Comparison of ENCODE assay signal across 18 cellular contexts in genomic region chr6:130222775-130223174, GRCh38. TPM values are rescaled to one million over a fixed set of nuclear protein-coding genes. Genes with fewer than 3 reads are reported as not detected.
DNase-seq lines count a peak whose midpoint lies in the region; ATAC-seq and TF ChIP-seq lines count a peak whose summit lies in the region.
"Had no signal": no experiment of that assay in that cellular context is flagged by ENCODE, and none has a peak within 500 bp of the region (broad histone marks: within the 10 kb centered on the region; RNA-seq: fewer than 3 reads in every experiment).

Gene SAMD3, minus strand, starts transcription at chr6:130222951. Its CDS starts 7,678 bp downstream, at chr6:130215273.

- H3K27me3 Mint-ChIP-seq in CD4-positive, alpha-beta T cell: no peaks in the 10 kb centered on the region
- no peaks in the 10 kb centered on the region for H3K27me3 Mint-ChIP-seq in activated T-helper 2 cell treated with anti-CD3 and anti-CD28 coated beads, Interferon-gamma antibody, Interleukin-2, Interleukin-4, amounts not matched to agents 10 μg/mL and 5 μg/mL and 100 μg/mL, durations not matched to agents 14 hours and 24 hours and 36 hours (ENCODE audit: low read depth)
- no peaks in the 10 kb centered on the region for H3K27me3 Mint-ChIP-seq in naive thymus-derived CD4-positive, alpha-beta T cell
- peaks cover 4% of the 10 kb centered on the region for H3K27me3 Mint-ChIP-seq in GM23338 (ENCODE audit: insufficient read depth, low read depth, poor library complexity)

- TF ChIP-seq CTCF in CD4-positive, alpha-beta T cell (IDR thresholded peaks at IDR 0.05): no peak
- TF ChIP-seq CTCF in HCT116 (IDR thresholded peaks at IDR 0.05 in 2 of 3, conservative IDR thresholded peaks at IDR 0.05 in 1 of 3; ENCODE audit: borderline replicate concordance in 1 of 3, insufficient read depth in 1 of 3, low read depth in 2 of 3, low read length in 2 of 3) (no peak), GM23338 (conservative IDR thresholded peaks at IDR 0.05; ENCODE audit: low read depth in 2 of 2) (no peak)

- H3K4me1 Mint-ChIP-seq in CD4-positive, alpha-beta T cell (ENCODE audit: low read depth): peaks cover 48% of the 10 kb centered on the region
- peaks cover 30% of the 10 kb centered on the region for H3K4me1 Mint-ChIP-seq in activated T-helper 2 cell treated with anti-CD3 and anti-CD28 coated beads, Interferon-gamma antibody, Interleukin-2, Interleukin-4, amounts not matched to agents 10 μg/mL and 5 μg/mL and 100 μg/mL, durations not matched to agents 14 hours and 24 hours and 36 hours (ENCODE audit: low read depth)
- H3K4me1 Mint-ChIP-seq in naive thymus-derived CD4-positive, alpha-beta T cell: peaks cover 15 to 54% (median 46%) of the 10 kb centered on the region in 7 donors
- H3K4me1 Mint-ChIP-seq in GM23338: no peaks in the 10 kb centered on the region
- H3K4me1 Mint-ChIP-seq: mesothelial cell of epicardium had no signal

- BruUV-seq in HCT116 (replicated peaks; lab: Mats Ljungman, UMichigan): no TSS peak

- intact Hi-C loops in CD4-positive, alpha-beta T cell (cut with DNase I, micrococcal nuclease): loop anchor here in 1 of 2 experiments (5.0 kb wide), 1 partner anchor 85 kb away; no protein-coding TSS in a partner anchor
- intact Hi-C loops in HCT116 (cut with micrococcal nuclease): no loop called here
- intact Hi-C loops in activated T-helper 2 cell treated with anti-CD3 and anti-CD28 coated beads, Interferon-gamma antibody, Interleukin-2, Interleukin-4, amounts not matched to agents 10 μg/mL and 5 μg/mL and 100 μg/mL, durations not matched to agents 14 hours and 24 hours and 36 hours (cut with micrococcal nuclease): loop anchor here (1.0 to 5.0 kb wide), 5 partner anchors 7 to 195 kb away; no protein-coding TSS in a partner anchor
- intact Hi-C loops in naive thymus-derived CD4-positive, alpha-beta T cell (cut with micrococcal nuclease): loop anchor here (1.0 to 10.0 kb wide), 11 partner anchors 7 to 618 kb away; no protein-coding TSS in a partner anchor

- TF ChIP-seq POLR2A in HCT116 (IDR thresholded peaks at IDR 0.05; ENCODE audit: borderline replicate concordance, extremely low read depth, insufficient read depth, insufficient read length): no peak

- no peaks in the 10 kb centered on the region for H3K36me3 ChIP-seq in HCT116 (ENCODE audit: control insufficient read depth in 1 of 2, insufficient read depth in 2 of 2, low read length in 2 of 2)
- no peaks in the 10 kb centered on the region for H3K36me3 ChIP-seq in naive thymus-derived CD4-positive, alpha-beta T cell (ENCODE audit: control insufficient read depth in 2 of 3, insufficient read depth in 3 of 3, low read length in 3 of 3)
- H3K36me3 ChIP-seq in GM23338 (ENCODE audit: insufficient read depth): no peaks in the 10 kb centered on the region
- H3K36me3 ChIP-seq: right lobe of liver, suprapubic skin had no signal

- RAD21 ChIA-PET in HCT116 (lab: Charles Lee; ENCODE audit: low non-redundant PET in 1 of 2, low total read pairs in 2 of 2, uncharacterized antibody in 2 of 2, unreplicated experiment in 2 of 2): no interaction called here

- H3K9ac ChIP-seq in HCT116 (ENCODE audit: low read length): no peak within 1 kb of the TSS

- peak within 1 kb of the TSS; percentile 92 for H3K27ac Mint-ChIP-seq in CD4-positive, alpha-beta T cell
- peak within 1 kb of the TSS; percentile 75 for H3K27ac Mint-ChIP-seq in activated T-helper 2 cell treated with anti-CD3 and anti-CD28 coated beads, Interferon-gamma antibody, Interleukin-2, Interleukin-4, amounts not matched to agents 10 μg/mL and 5 μg/mL and 100 μg/mL, durations not matched to agents 14 hours and 24 hours and 36 hours
- peak within 1 kb of the TSS; percentile 89 to 97 (median 94) for H3K27ac Mint-ChIP-seq in naive thymus-derived CD4-positive, alpha-beta T cell
- no peak within 1 kb of the TSS for H3K27ac Mint-ChIP-seq in GM23338
- H3K27ac Mint-ChIP-seq: mesothelial cell of epicardium had no signal

- H3K79me2 ChIP-seq in HCT116 (ENCODE audit: insufficient read depth, low read length) (no peaks in the 10 kb centered on the region), GM23338 (replicated peaks; ENCODE audit: insufficient read depth) (no peaks in the 10 kb centered on the region)
- H3K79me2 ChIP-seq: hepatocyte had no signal

- peaks cover 10% of the 10 kb centered on the region for H3K36me3 Mint-ChIP-seq in CD4-positive, alpha-beta T cell (ENCODE audit: low read depth)
- peaks cover 33% of the 10 kb centered on the region for H3K36me3 Mint-ChIP-seq in activated T-helper 2 cell treated with anti-CD3 and anti-CD28 coated beads, Interferon-gamma antibody, Interleukin-2, Interleukin-4, amounts not matched to agents 10 μg/mL and 5 μg/mL and 100 μg/mL, durations not matched to agents 14 hours and 24 hours and 36 hours (ENCODE audit: low read depth)
- H3K36me3 Mint-ChIP-seq in naive thymus-derived CD4-positive, alpha-beta T cell: peaks cover 0 to 46% (median 6%) of the 10 kb centered on the region in 5 donors
- H3K36me3 Mint-ChIP-seq in GM23338 (ENCODE audit: low read depth): no peaks in the 10 kb centered on the region
- H3K36me3 Mint-ChIP-seq: mesothelial cell of epicardium had no signal

- H4K20me1 ChIP-seq in HCT116 (ENCODE audit: insufficient read depth): no peaks in the 10 kb centered on the region
- H4K20me1 ChIP-seq in GM23338 (replicated peaks; ENCODE audit: insufficient read depth): no peaks in the 10 kb centered on the region

- H3F3A ChIP-seq in GM23338 (replicated peaks; ENCODE audit: low read depth): no peaks in the 10 kb centered on the region

- peak within 1 kb of the TSS; percentile 87 for H3K4me3 Mint-ChIP-seq in CD4-positive, alpha-beta T cell
- peak within 1 kb of the TSS; percentile 73 for H3K4me3 Mint-ChIP-seq in activated T-helper 2 cell treated with anti-CD3 and anti-CD28 coated beads, Interferon-gamma antibody, Interleukin-2, Interleukin-4, amounts not matched to agents 10 μg/mL and 5 μg/mL and 100 μg/mL, durations not matched to agents 14 hours and 24 hours and 36 hours (ENCODE audit: low read depth)
- H3K4me3 Mint-ChIP-seq in naive thymus-derived CD4-positive, alpha-beta T cell: peak within 1 kb of the TSS; percentile 38 to 93 (median 82)
- H3K4me3 Mint-ChIP-seq in GM23338: no peak within 1 kb of the TSS
- H3K4me3 Mint-ChIP-seq: mesothelial cell of epicardium had no signal

- H3K4me1 ChIP-seq in HCT116 (ENCODE audit: control insufficient read depth in 1 of 2, insufficient read depth in 2 of 2, low read length in 2 of 2) (peaks cover 0 to 5% of the 10 kb centered on the region in 2 experiments; a peak in 1 of 4 replicates), GM23338 (ENCODE audit: insufficient read depth) (no peaks in the 10 kb centered on the region)
- H3K4me1 ChIP-seq in naive thymus-derived CD4-positive, alpha-beta T cell (ENCODE audit: control insufficient read depth in 2 of 2, insufficient read depth in 2 of 2, low read length in 2 of 2): peaks cover 20 to 24% of the 10 kb centered on the region in 2 donors
- H3K4me1 ChIP-seq: right lobe of liver, suprapubic skin had no signal

- peak within 1 kb of the TSS; percentile 13 for H3K27ac ChIP-seq in CD4-positive, alpha-beta T cell (ENCODE audit: low read depth, low read length)
- H3K27ac ChIP-seq in HCT116 (ENCODE audit: low read depth, low read length) (no peak within 1 kb of the TSS), GM23338 (ENCODE audit: low read depth) (no peak within 1 kb of the TSS)
- H3K27ac ChIP-seq in naive thymus-derived CD4-positive, alpha-beta T cell (ENCODE audit: low read depth, low read length): peak within 1 kb of the TSS; percentile 57
- H3K27ac ChIP-seq: hepatocyte, PC-9, right lobe of liver, suprapubic skin had no signal

- CTCF ChIA-PET in CD4-positive, alpha-beta T cell (lab: Charles Lee): interaction anchor here (1.3 to 1.8 kb wide), 3 partner anchors 8 to 17 kb away, joined by 5 to 8 read pairs (median 5); no protein-coding TSS in a partner anchor
- CTCF ChIA-PET in HCT116 (lab: Charles Lee): no interaction called here
- CTCF ChIA-PET in naive thymus-derived CD4-positive, alpha-beta T cell (lab: Charles Lee): interaction anchor here (0.7 to 1.6 kb wide), 10 partner anchors 8 to 179 kb away, joined by 3 to 7 read pairs (median 3); no protein-coding TSS in a partner anchor

- H3K9me2 ChIP-seq in HCT116 (ENCODE audit: insufficient read depth) (no peaks in the 10 kb centered on the region), GM23338 (ENCODE audit: insufficient read depth) (0 out of 2 replicates have a peak, but pooled peaks cover 4% of the 10 kb centered on the region)

- no peaks in the 10 kb centered on the region for H3K9me3 ChIP-seq in CD4-positive, alpha-beta T cell (ENCODE audit: control insufficient read depth, low read length)
- no peaks in the 10 kb centered on the region for H3K9me3 ChIP-seq in HCT116 (ENCODE audit: control insufficient read depth in 1 of 2, insufficient read depth in 1 of 2, low read depth in 1 of 2, low read length in 2 of 2)
- H3K9me3 ChIP-seq in naive thymus-derived CD4-positive, alpha-beta T cell (ENCODE audit: control insufficient read depth in 2 of 3, low read length in 3 of 3): no peaks in the 10 kb centered on the region
- H3K9me3 ChIP-seq: right lobe of liver, suprapubic skin had no signal

- TF ChIP-seq RAD21 in HCT116 (IDR thresholded peaks at IDR 0.05; ENCODE audit: low read depth): no peak

- H3K4me3 ChIP-seq in HCT116 (replicated peaks in 1 of 2; ENCODE audit: low read depth in 1 of 2, low read length in 2 of 2) (no peak within 1 kb of the TSS), GM23338 (no peak within 1 kb of the TSS)
- peak within 1 kb of the TSS; percentile 38 for H3K4me3 ChIP-seq in naive thymus-derived CD4-positive, alpha-beta T cell (ENCODE audit: low read length)
- H3K4me3 ChIP-seq: hepatocyte, PC-9, right lobe of liver, suprapubic skin had no signal

- H2AFZ ChIP-seq in HCT116 (ENCODE audit: low read depth, low read length, poor library complexity, severe bottlenecking): no peak within 1 kb of the TSS
- no peak within 1 kb of the TSS for H2AFZ ChIP-seq in GM23338
- H2AFZ ChIP-seq: hepatocyte, PC-9 had no signal

- H3K9me3 Mint-ChIP-seq in CD4-positive, alpha-beta T cell: peaks cover 18% of the 10 kb centered on the region
- peaks cover 23% of the 10 kb centered on the region for H3K9me3 Mint-ChIP-seq in activated T-helper 2 cell treated with anti-CD3 and anti-CD28 coated beads, Interferon-gamma antibody, Interleukin-2, Interleukin-4, amounts not matched to agents 10 μg/mL and 5 μg/mL and 100 μg/mL, durations not matched to agents 14 hours and 24 hours and 36 hours
- H3K9me3 Mint-ChIP-seq in naive thymus-derived CD4-positive, alpha-beta T cell: peaks cover 3 to 22% (median 6%) of the 10 kb centered on the region in 11 donors
- H3K9me3 Mint-ChIP-seq in GM23338: no peaks in the 10 kb centered on the region; the same call in 2 of the 3 replicates

- H3K27me3 ChIP-seq in CD4-positive, alpha-beta T cell (ENCODE audit: control insufficient read depth, insufficient read depth, low read length): no peaks in the 10 kb centered on the region
- H3K27me3 ChIP-seq in HCT116 (ENCODE audit: insufficient read depth, low read length): no peaks in the 10 kb centered on the region
- H3K27me3 ChIP-seq in naive thymus-derived CD4-positive, alpha-beta T cell (ENCODE audit: control insufficient read depth in 2 of 2, insufficient read depth in 2 of 2, low read length in 2 of 2): no peaks in the 10 kb centered on the region
- H3K27me3 ChIP-seq in GM23338 (ENCODE audit: insufficient read depth): no peaks in the 10 kb centered on the region
- H3K27me3 ChIP-seq: hepatocyte, right lobe of liver, suprapubic skin had no signal

- H3K4me2 ChIP-seq in HCT116 (ENCODE audit: low read length) (peak within 1 kb of the TSS; percentile 28), GM23338 (no peak within 1 kb of the TSS)
- H3K4me2 ChIP-seq: hepatocyte, PC-9 had no signal

- peak in 1 of 10 experiments; percentile 10 for DNase-seq in CD4-positive, alpha-beta T cell
- DNase-seq in HCT116 (ENCODE audit: low read depth, low spot score): no peak
- no peak for DNase-seq in activated T-helper 2 cell treated with anti-CD3 and anti-CD28 coated beads, Interferon-gamma antibody, Interleukin-2, Interleukin-4, amounts not matched to agents 10 μg/mL and 5 μg/mL and 100 μg/mL, durations not matched to agents 14 hours and 24 hours and 36 hours (ENCODE audit: low spot score)
- DNase-seq in naive thymus-derived CD4-positive, alpha-beta T cell: peak in 6 of 9 donors; percentile 10 to 45 (median 32)
- no peak for DNase-seq in NCI-H345 treated with DMSO at 0.1 percent for 48 hours (lab: John Stamatoyannopoulos, UW; ENCODE audit: unreplicated experiment)
- DNase-seq in GM23338 (ENCODE audit: low spot score): no peak
- DNase-seq: AML-193, DMS153, kidney glomerular epithelial cell, NCI-H2029 treated with DMSO at 0.1 percent for 48 hours, NCI-H510A treated with DMSO at 0.1 percent for 48 hours, PC-9, right lobe of liver had no signal

- peak; percentile 58 for ATAC-seq in CD4-positive, alpha-beta T cell (ENCODE audit: poor library complexity)
- ATAC-seq in HCT116: no peak
- ATAC-seq in naive thymus-derived CD4-positive, alpha-beta T cell: peak; percentile 76
- ATAC-seq in HG03354 (IDR thresholded peaks at IDR 0.05; ENCODE audit: poor library complexity, severe bottlenecking, unreplicated experiment): no peak
- ATAC-seq in GM23338: no peak

- POLR2A ChIA-PET in CD4-positive, alpha-beta T cell (lab: Charles Lee): interaction anchor here (0.5 to 1.6 kb wide), 11 partner anchors 8 to 353 kb away, joined by 3 to 6 read pairs (median 4); no protein-coding TSS in a partner anchor
- POLR2A ChIA-PET in HCT116 (lab: Charles Lee): no interaction called here
- POLR2A ChIA-PET in naive thymus-derived CD4-positive, alpha-beta T cell (lab: Charles Lee): interaction anchor here (0.7 to 2.4 kb wide), 10 partner anchors 8 to 157 kb away, joined by 3 to 18 read pairs (median 3); no protein-coding TSS in a partner anchor

RNA-seq across cellular contexts. Expression of gene SAMD3, which starts in this region (rescaled TPM):
- total RNA-seq in CD4-positive, alpha-beta T cell: 10 to 100 TPM; 24.3 to 28.7 TPM
- 7.5 TPM for total RNA-seq in HCT116 (2021; ENCODE audit: unreplicated experiment)
- polyA plus RNA-seq in HCT116 (2012): 1.7 and 2.5 TPM in 2 replicates
- 3.2 and 3.4 TPM in 2 replicates for total RNA-seq in activated T-helper 2 cell treated with anti-CD3 and anti-CD28 coated beads, Interferon-gamma antibody, Interleukin-2, Interleukin-4, amounts not matched to agents 10 μg/mL and 5 μg/mL and 100 μg/mL, durations not matched to agents 14 hours and 24 hours and 36 hours
- total RNA-seq in naive thymus-derived CD4-positive, alpha-beta T cell: 10 to 100 TPM; 23.7 to 67.3 (median 40.7) TPM
- 10 to 100 TPM; 43.4 to 62.6 TPM for polyA plus RNA-seq in naive thymus-derived CD4-positive, alpha-beta T cell
- 3.8 and 4.9 TPM in 2 replicates for total RNA-seq in GM23338 (2014; rRNA removed; shearing (Covaris generic))
- 3.2 and 3.8 TPM in 2 replicates for polyA plus RNA-seq in GM23338 (2016; fragmentation: Nextera tagmentation; extraction: Ambion mirVana)
- total RNA-seq: PC-9, SK-MEL-5 had no signal

Comparison
In these comparisons a context has a peak if more than half of its experiments do, and no peak if none do; other contexts are left out.
1. ATAC-seq: peak in CD4-positive, alpha-beta T cell (single experiment) and naive thymus-derived CD4-positive, alpha-beta T cell (single experiment); none in HCT116 (single experiment), HG03354 (single experiment) and GM23338 (single experiment).
2. DNase-seq: peak in naive thymus-derived CD4-positive, alpha-beta T cell (6 of 9); none in HCT116 (single experiment), activated T-helper 2 cell treated with anti-CD3 and anti-CD28 coated beads, Interferon-gamma antibody, Interleukin-2, Interleukin-4, amounts not matched to agents 10 μg/mL and 5 μg/mL and 100 μg/mL, durations not matched to agents 14 hours and 24 hours and 36 hours (single experiment), NCI-H345 treated with DMSO at 0.1 percent for 48 hours (single experiment) and GM23338 (single experiment).
3. H3K27ac ChIP-seq: peak in CD4-positive, alpha-beta T cell (single experiment) and naive thymus-derived CD4-positive, alpha-beta T cell (single experiment); none in HCT116 (single experiment) and GM23338 (single experiment).